Comparison of ENCODE assay signal across 10 cellular contexts in genomic region chr1:54404263-54404662, GRCh38. TPM values are rescaled to one million over a fixed set of nuclear protein-coding genes. Genes with fewer than 3 reads are reported as not detected.
DNase-seq lines count a peak whose midpoint lies in the region; FAIRE-seq and TF ChIP-seq lines count a peak whose summit lies in the region.
"Had no signal": no experiment of that assay in that cellular context is flagged by ENCODE, and none has a peak within 500 bp of the region (broad histone marks: within the 10 kb centered on the region; RNA-seq: fewer than 3 reads in every experiment).

No MANE protein-coding gene starts in this region.

- H3K27me3 Mint-ChIP-seq in CD8-positive, alpha-beta memory T cell: peaks cover 0 to 5% of the 10 kb centered on the region in 2 donors

- peak overlapping the region; percentile 22 for H3K18ac ChIP-seq in trophoblast cell (ENCODE audit: low read length)

- peak overlapping the region; percentile 70 for H3K4me2 ChIP-seq in trophoblast cell (ENCODE audit: low read length)

- peaks cover 75 to 77% (median 75%) of the 10 kb centered on the region in 3 donors for H3K4me1 Mint-ChIP-seq in CD8-positive, alpha-beta memory T cell

- no peaks in the 10 kb centered on the region for H3K9me3 ChIP-seq in CD8-positive, alpha-beta memory T cell (ENCODE audit: low read length)
- no peaks in the 10 kb centered on the region for H3K9me3 ChIP-seq in Peyer's patch
- no peaks in the 10 kb centered on the region for H3K9me3 ChIP-seq in trophoblast cell (ENCODE audit: insufficient read depth, low read depth, low read length)

- no peak overlapping the region for H2BK12ac ChIP-seq in trophoblast cell (ENCODE audit: low read length)

- H2BK5ac ChIP-seq in trophoblast cell (ENCODE audit: low read depth, low read length, poor library complexity): peak overlapping the region; percentile 2

- H3K79me2 ChIP-seq in trophoblast cell (ENCODE audit: control insufficient read depth, insufficient read depth, low read length, poor library complexity): peaks cover 25% of the 10 kb centered on the region

- FAIRE-seq in GM19239 (lab: Jason Lieb, UNC): no peak
- FAIRE-seq: small intestine had no signal

- WGBS in trophoblast cell (ENCODE audit: extremely low coverage, insufficient coverage, insufficient read length): no CpG with 5 or more reads among the region's 11 CpGs

- peak overlapping the region; percentile 83 to 96 (median 89) for H3K4me3 Mint-ChIP-seq in CD8-positive, alpha-beta memory T cell

- H3K27ac Mint-ChIP-seq in CD8-positive, alpha-beta memory T cell: peak overlapping the region in 7 of 8 donors; percentile 31 to 87 (median 82)

- peaks cover 17% of the 10 kb centered on the region for H3K36me3 ChIP-seq in CD8-positive, alpha-beta memory T cell (ENCODE audit: insufficient read depth, low read length)
- peaks cover 0 to 31% (median 0%) of the 10 kb centered on the region in 3 donors for H3K36me3 ChIP-seq in Peyer's patch
- H3K36me3 ChIP-seq in trophoblast cell (ENCODE audit: control insufficient read depth in 1 of 2, insufficient read depth in 2 of 2, low read length in 2 of 2): peaks cover 5 to 23% of the 10 kb centered on the region in 2 experiments

- no peak overlapping the region for H3K23ac ChIP-seq in trophoblast cell (ENCODE audit: low read length)

- H3K36me3 Mint-ChIP-seq in CD8-positive, alpha-beta memory T cell: peaks cover 8 to 51% (median 25%) of the 10 kb centered on the region in 3 donors

- peak overlapping the region; percentile 31 for H3K9ac ChIP-seq in trophoblast cell (ENCODE audit: low read length)

- H3K14ac ChIP-seq in trophoblast cell (ENCODE audit: low read length): peak overlapping the region; percentile 24

- peaks cover 33% of the 10 kb centered on the region for H3K79me1 ChIP-seq in trophoblast cell (ENCODE audit: low read length)

- peaks cover 57% of the 10 kb centered on the region for H3K4me1 ChIP-seq in CD8-positive, alpha-beta memory T cell (ENCODE audit: insufficient read depth, low read length)
- H3K4me1 ChIP-seq in Peyer's patch (peaks cover 0 to 50% (median 8%) of the 10 kb centered on the region in 4 donors), trophoblast cell (ENCODE audit: control insufficient read depth in 1 of 2, insufficient read depth in 2 of 2, low read length in 2 of 2) (peaks cover 23 to 29% of the 10 kb centered on the region in 2 experiments)

- H3K27me3 ChIP-seq in CD8-positive, alpha-beta memory T cell (ENCODE audit: insufficient read depth, low read length, poor library complexity, severe bottlenecking): no peaks in the 10 kb centered on the region
- H3K27me3 ChIP-seq in Peyer's patch (no peaks in the 10 kb centered on the region), trophoblast cell (ENCODE audit: insufficient read depth, low read length) (no peaks in the 10 kb centered on the region)

- TF ChIP-seq POLR2A in Peyer's patch (IDR thresholded peaks at IDR 0.05): no peak

- peak overlapping the region; percentile 53 for H3K4ac ChIP-seq in trophoblast cell (ENCODE audit: low read depth, low read length)

- H3K27ac ChIP-seq in CD8-positive, alpha-beta memory T cell (ENCODE audit: low read depth, low read length): peak overlapping the region; percentile 7
- H3K27ac ChIP-seq in Peyer's patch (peak overlapping the region in 1 of 4 donors; percentile 38), epithelial cell of prostate (peak overlapping the region; percentile 27), trophoblast cell (ENCODE audit: low read depth, low read length) (no peak overlapping the region), caudate nucleus (ENCODE audit: low read depth, low read length) (no peak overlapping the region)

- no peak overlapping the region for H2BK120ac ChIP-seq in trophoblast cell (ENCODE audit: insufficient read depth, low read length, poor library complexity)

- peak overlapping the region; percentile 48 for H3K4me3 ChIP-seq in CD8-positive, alpha-beta memory T cell (ENCODE audit: low read length)
- H3K4me3 ChIP-seq in Peyer's patch: peak overlapping the region; percentile 91 to 97 (median 96)
- no peak overlapping the region for H3K4me3 ChIP-seq in trophoblast cell (ENCODE audit: low read depth, low read length)

- H4K8ac ChIP-seq in trophoblast cell (ENCODE audit: low read depth, low read length): no peak overlapping the region

- H4K12ac ChIP-seq in trophoblast cell (ENCODE audit: low read depth, low read length): no peak overlapping the region

- no peaks in the 10 kb centered on the region for H3K9me3 Mint-ChIP-seq in CD8-positive, alpha-beta memory T cell

- no peak overlapping the region for H2AFZ ChIP-seq in trophoblast cell (ENCODE audit: insufficient read depth, low read length, poor library complexity)

- POLR2A ChIA-PET in CD8-positive, alpha-beta memory T cell (lab: Charles Lee): interaction anchor here (0.5 to 0.9 kb wide), 3 partner anchors 10 to 444 kb away, joined by 3 to 5 read pairs (median 3); no protein-coding TSS in a partner anchor

- TF ChIP-seq CTCF in Peyer's patch (IDR thresholded peaks at IDR 0.05): no peak

- CTCF ChIA-PET in CD8-positive, alpha-beta memory T cell (lab: Charles Lee): interaction anchor here (1.2 to 5.7 kb wide), 2 partner anchors 85 to 95 kb away, joined by 3 to 71 read pairs; no protein-coding TSS in a partner anchor

- H4K91ac ChIP-seq in trophoblast cell (ENCODE audit: low read depth, low read length): no peak overlapping the region

- no peak overlapping the region for H2AK5ac ChIP-seq in trophoblast cell (ENCODE audit: low read length)

- no peak for DNase-seq in CD8-positive, alpha-beta memory T cell
- no peak for DNase-seq in Peyer's patch
- no peak for DNase-seq in epithelial cell of prostate (ENCODE audit: low read depth, low spot score)
- no peak for DNase-seq in trophoblast cell
- no peak for DNase-seq in caudate nucleus (lab: John Stamatoyannopoulos, UW)
- no peak for DNase-seq in NCI-H2107 (lab: John Stamatoyannopoulos, UW)
- DNase-seq in GM19239 (ENCODE audit: insufficient read length, low spot score): no peak
- no peak for DNase-seq in GM19238 (ENCODE audit: insufficient read length, low spot score)
- DNase-seq: central memory CD4-positive, alpha-beta T cell; small intestine had no signal

RNA-seq across cellular contexts. Expression of gene SSBP3, which starts 1.9 kb away (rescaled TPM):
- total RNA-seq in CD8-positive, alpha-beta memory T cell: 10 to 100 TPM; 41.6 to 52.7 TPM
- polyA plus RNA-seq in CD8-positive, alpha-beta memory T cell: 17.6 TPM
- total RNA-seq in Peyer's patch: 10 to 100 TPM; 19.0 to 35.2 (median 33.4) TPM
- 137 and 143 TPM in 2 replicates for polyA plus RNA-seq in trophoblast cell (2013)

Comparison
In these comparisons a context has a peak if more than half of its experiments do, and no peak if none do; other contexts are left out.
1. H3K27ac ChIP-seq: peak in CD8-positive, alpha-beta memory T cell (single experiment) and epithelial cell of prostate (single experiment); none in trophoblast cell (single experiment) and caudate nucleus (single experiment).